Comparison of ENCODE assay signal across 1 cellular context in genomic region chr17:46822388-46822921, GRCh38.
TF ChIP-seq lines count a peak whose summit lies in the region.

No MANE protein-coding gene starts in this region.

TF ChIP-seq in HepG2, 621 proteins besides CTCF, POLR2A, EP300 and RAD21 (continued from another document and continues in another):
- TF ChIP-seq MLXIP (CRISPR knock-in tag; IDR thresholded peaks at IDR 0.05; ENCODE audit: borderline replicate concordance), result no peak
- TF ChIP-seq ZNF567 (CRISPR knock-in tag; IDR thresholded peaks at IDR 0.05; ENCODE audit: borderline replicate concordance), result no peak
- TF ChIP-seq ZSCAN31 (CRISPR knock-in tag; IDR thresholded peaks at IDR 0.05; ENCODE audit: low read depth), result no peak
- TF ChIP-seq NBN (conservative IDR thresholded peaks at IDR 0.05), result no peak
- TF ChIP-seq BCLAF1 (IDR thresholded peaks at IDR 0.05), result no peak
- TF ChIP-seq XRCC5 (optimal IDR thresholded peaks at IDR 0.05; ENCODE audit: low read length), result peak; percentile 35
- no peak for TF ChIP-seq REPIN1 (CRISPR knock-in tag; IDR thresholded peaks at IDR 0.05; ENCODE audit: borderline replicate concordance, low read depth)
- no peak for TF ChIP-seq CEBPZ (IDR thresholded peaks at IDR 0.05; ENCODE audit: low read length)
- TF ChIP-seq ZMAT3 (CRISPR knock-in tag; conservative IDR thresholded peaks at IDR 0.05), result no peak
- TF ChIP-seq ZNF546 (CRISPR knock-in tag; conservative IDR thresholded peaks at IDR 0.05), result no peak
- TF ChIP-seq ZBTB34 (CRISPR knock-in tag; IDR thresholded peaks at IDR 0.05), result no peak
- no peak for TF ChIP-seq PAWR (CRISPR knock-in tag; IDR thresholded peaks at IDR 0.05; ENCODE audit: borderline replicate concordance)
- no peak for TF ChIP-seq ZNF281 (CRISPR knock-in tag; IDR thresholded peaks at IDR 0.05; ENCODE audit: borderline replicate concordance)
- no peak for TF ChIP-seq ZBTB37 (CRISPR knock-in tag; IDR thresholded peaks at IDR 0.05)
- no peak for TF ChIP-seq KDM4B (CRISPR knock-in tag; IDR thresholded peaks at IDR 0.05)
- no peak for TF ChIP-seq ZFP37 (CRISPR knock-in tag; IDR thresholded peaks at IDR 0.05; ENCODE audit: borderline replicate concordance)
- TF ChIP-seq DBP (CRISPR knock-in tag; IDR thresholded peaks at IDR 0.05; ENCODE audit: not compliant biosample characterization), result no peak
- TF ChIP-seq ZSCAN21 (CRISPR knock-in tag; IDR thresholded peaks at IDR 0.05; ENCODE audit: borderline replicate concordance), result no peak
- no peak for TF ChIP-seq TRAFD1 (CRISPR knock-in tag; IDR thresholded peaks at IDR 0.05; ENCODE audit: borderline replicate concordance)
- TF ChIP-seq REST (IDR thresholded peaks at IDR 0.05; ENCODE audit: borderline replicate concordance in 1 of 2, low read depth in 1 of 2, low read length in 2 of 2), result no peak
- no peak for TF ChIP-seq TAF1 (CRISPR knock-in tag; IDR thresholded peaks at IDR 0.05)
- TF ChIP-seq ZNF44 (CRISPR knock-in tag; IDR thresholded peaks at IDR 0.05), result no peak
- TF ChIP-seq SMARCE1 (IDR thresholded peaks at IDR 0.05; ENCODE audit: borderline replicate concordance), result no peak
- TF ChIP-seq ASH2L (IDR thresholded peaks at IDR 0.05; ENCODE audit: insufficient read length, low read depth, low read length), result no peak
- no peak for TF ChIP-seq ZNF605 (CRISPR knock-in tag; IDR thresholded peaks at IDR 0.05)
- no peak for TF ChIP-seq ZFYVE20 (CRISPR knock-in tag; IDR thresholded peaks at IDR 0.05; ENCODE audit: borderline replicate concordance, low read depth)
- no peak for TF ChIP-seq THAP8 (CRISPR knock-in tag; IDR thresholded peaks at IDR 0.05; ENCODE audit: borderline replicate concordance)
- TF ChIP-seq LBX2 (CRISPR knock-in tag; IDR thresholded peaks at IDR 0.05; ENCODE audit: borderline replicate concordance), result no peak; the same call in 1 of the 2 replicates
- no peak for TF ChIP-seq ZNF577 (CRISPR knock-in tag; IDR thresholded peaks at IDR 0.05; ENCODE audit: borderline replicate concordance, low read depth)
- TF ChIP-seq GTF3A (CRISPR knock-in tag; conservative IDR thresholded peaks at IDR 0.05), result no peak
